29 cellular contexts compared by ENCODE assay signal in the genomic region with DNA sequence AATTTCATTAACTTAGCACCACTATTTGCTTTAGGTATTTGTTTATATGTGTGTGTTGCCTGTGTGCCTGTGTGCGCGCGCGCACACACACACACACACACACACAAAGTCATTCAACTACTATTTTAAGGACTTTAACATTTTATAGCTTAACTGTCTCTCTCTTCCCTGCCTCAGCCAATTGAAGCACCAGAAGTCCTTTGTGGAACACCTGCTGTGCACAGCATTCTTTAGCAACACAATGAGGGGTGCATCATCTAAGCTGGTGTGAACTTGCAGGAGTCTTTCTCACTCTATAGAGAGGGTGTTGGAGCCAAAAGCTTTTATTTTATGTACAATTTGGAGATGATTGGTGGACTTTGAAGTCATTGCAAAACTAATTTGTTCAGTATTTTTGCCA. TPM values are rescaled to one million over a fixed set of nuclear protein-coding genes. Genes with fewer than 3 reads are reported as not detected.
"Had no signal": no experiment of that assay in that cellular context is flagged by ENCODE, and none has a peak within 500 bp of the region (broad histone marks: within the 10 kb centered on the region; RNA-seq: fewer than 3 reads in every experiment).

No MANE protein-coding gene starts in this region.

- H3K27me3 Mint-ChIP-seq: activated B cell treated with CpG ODN at 0.5 μM for 24 hours; activated CD4-positive, alpha-beta memory T cell treated with anti-CD3 and anti-CD28 coated beads, Interleukin-2, amount 10 ng/mL, durations not matched to agents 7 days and 5 days; activated CD8-positive, alpha-beta memory T cell treated with anti-CD3 and anti-CD28 coated beads, Interleukin-2, amount 10 ng/mL, durations not matched to agents 7 days and 5 days; activated naive CD8-positive, alpha-beta T cell treated with anti-CD3 and anti-CD28 coated beads for 36 hours; activated T-helper 17 cell treated with anti-CD3 and anti-CD28 coated beads, Interleukin-2, amount 50 U/mL, for 72 hours; naive B cell; stimulated activated naive CD8-positive, alpha-beta T cell treated with anti-CD3 and anti-CD28 coated beads, Interleukin-15, amount 100 ng/mL, for 72 hours had no signal

- H3K36me3 Mint-ChIP-seq: activated CD8-positive, alpha-beta memory T cell treated with anti-CD3 and anti-CD28 coated beads, Interleukin-2, amount 10 ng/mL, durations not matched to agents 7 days and 5 days; activated naive CD8-positive, alpha-beta T cell treated with anti-CD3 and anti-CD28 coated beads for 36 hours; naive B cell had no signal

- H3K9me3 ChIP-seq: mucosa of descending colon, right lobe of liver, suprapubic skin, vagina had no signal

- H3K27me3 ChIP-seq: cardiac muscle cell, right lobe of liver, suprapubic skin, vagina had no signal

- DNase-seq: activated B cell treated with CpG ODN at 0.5 μM for 24 hours; activated CD4-positive, alpha-beta memory T cell treated with anti-CD3 and anti-CD28 coated beads, Interleukin-2, amount 10 ng/mL, durations not matched to agents 7 days and 5 days; activated CD4-positive, alpha-beta T cell treated with anti-CD3 and anti-CD28 coated beads for 48 hours; activated CD8-positive, alpha-beta memory T cell treated with anti-CD3 and anti-CD28 coated beads, Interleukin-2, amount 10 ng/mL, durations not matched to agents 7 days and 5 days; activated naive CD4-positive, alpha-beta T cell; activated naive CD8-positive, alpha-beta T cell treated with anti-CD3 and anti-CD28 coated beads for 36 hours; activated T-cell treated with anti-CD3 and anti-CD28 coated beads, Interleukin-2, amount 50 U/mL, for 1 hour; amniotic stem cell; foreskin melanocyte; glutamatergic neuron; hypothalamus; islet precursor cell; mammary epithelial cell; mucosa of descending colon; naive B cell; right lobe of liver; small intestine; stimulated activated CD4-positive, alpha-beta T cell treated with anti-CD3 and anti-CD28 coated beads, Interleukin-15, amount 100 ng/mL, for 24 hours; stimulated activated CD4-positive, alpha-beta T cell treated with anti-CD3 and anti-CD28 coated beads, Interleukin-4, amount 100 ng/mL, for 1 hour; stimulated activated naive CD8-positive, alpha-beta T cell treated with anti-CD3 and anti-CD28 coated beads, Interleukin-15, amount 100 ng/mL, for 72 hours; trophoblast cell had no signal

- H3K27ac ChIP-seq: cardiac muscle cell, epithelial cell of prostate, parathyroid adenoma, right lobe of liver, suprapubic skin, vagina had no signal

- H3K36me3 ChIP-seq: cardiac muscle cell, right lobe of liver, suprapubic skin, vagina had no signal

- H3K27ac Mint-ChIP-seq: activated B cell treated with CpG ODN at 0.5 μM for 24 hours; activated CD4-positive, alpha-beta memory T cell treated with anti-CD3 and anti-CD28 coated beads, Interleukin-2, amount 10 ng/mL, durations not matched to agents 7 days and 5 days; activated CD8-positive, alpha-beta memory T cell treated with anti-CD3 and anti-CD28 coated beads, Interleukin-2, amount 10 ng/mL, durations not matched to agents 7 days and 5 days; activated naive CD8-positive, alpha-beta T cell treated with anti-CD3 and anti-CD28 coated beads for 36 hours; activated T-helper 17 cell treated with anti-CD3 and anti-CD28 coated beads, Interleukin-2, amount 50 U/mL, for 72 hours; stimulated activated naive CD8-positive, alpha-beta T cell treated with anti-CD3 and anti-CD28 coated beads, Interleukin-15, amount 100 ng/mL, for 72 hours; T-helper 2 cell treated with Interferon-gamma antibody and Interleukin-4, amounts not matched to agents 5 μg/mL and 100 μg/mL, for 36 hours had no signal

- H3K4me1 Mint-ChIP-seq: activated B cell treated with CpG ODN at 0.5 μM for 24 hours; activated CD4-positive, alpha-beta memory T cell treated with anti-CD3 and anti-CD28 coated beads, Interleukin-2, amount 10 ng/mL, durations not matched to agents 7 days and 5 days; activated CD8-positive, alpha-beta memory T cell treated with anti-CD3 and anti-CD28 coated beads, Interleukin-2, amount 10 ng/mL, durations not matched to agents 7 days and 5 days; activated naive CD8-positive, alpha-beta T cell treated with anti-CD3 and anti-CD28 coated beads for 36 hours; activated T-helper 17 cell treated with anti-CD3 and anti-CD28 coated beads, Interleukin-2, amount 50 U/mL, for 72 hours; naive B cell; stimulated activated naive CD8-positive, alpha-beta T cell treated with anti-CD3 and anti-CD28 coated beads, Interleukin-15, amount 100 ng/mL, for 72 hours had no signal

- H3K9ac ChIP-seq: parathyroid adenoma had no signal

- H3K4me1 ChIP-seq: parathyroid adenoma, right lobe of liver, suprapubic skin, vagina had no signal

- H3K4me3 Mint-ChIP-seq: activated B cell treated with CpG ODN at 0.5 μM for 24 hours; activated CD4-positive, alpha-beta memory T cell treated with anti-CD3 and anti-CD28 coated beads, Interleukin-2, amount 10 ng/mL, durations not matched to agents 7 days and 5 days; activated CD8-positive, alpha-beta memory T cell treated with anti-CD3 and anti-CD28 coated beads, Interleukin-2, amount 10 ng/mL, durations not matched to agents 7 days and 5 days; activated naive CD8-positive, alpha-beta T cell treated with anti-CD3 and anti-CD28 coated beads for 36 hours; activated T-helper 17 cell treated with anti-CD3 and anti-CD28 coated beads, Interleukin-2, amount 50 U/mL, for 72 hours; naive B cell; stimulated activated naive CD8-positive, alpha-beta T cell treated with anti-CD3 and anti-CD28 coated beads, Interleukin-15, amount 100 ng/mL, for 72 hours; T-helper 2 cell treated with Interferon-gamma antibody and Interleukin-4, amounts not matched to agents 5 μg/mL and 100 μg/mL, for 36 hours had no signal

- H3K9me3 Mint-ChIP-seq: activated CD4-positive, alpha-beta memory T cell treated with anti-CD3 and anti-CD28 coated beads, Interleukin-2, amount 10 ng/mL, durations not matched to agents 7 days and 5 days; activated naive CD8-positive, alpha-beta T cell treated with anti-CD3 and anti-CD28 coated beads for 36 hours; T-helper 2 cell treated with Interferon-gamma antibody and Interleukin-4, amounts not matched to agents 5 μg/mL and 100 μg/mL, for 36 hours had no signal

- H3K4me3 ChIP-seq: cardiac muscle cell, mucosa of descending colon, right lobe of liver, suprapubic skin, vagina had no signal

- ATAC-seq: activated CD8-positive, alpha-beta memory T cell treated with anti-CD3 and anti-CD28 coated beads, Interleukin-2, amount 10 ng/mL, durations not matched to agents 7 days and 5 days; activated T-helper 17 cell treated with anti-CD3 and anti-CD28 coated beads, Interleukin-2, amount 50 U/mL, for 72 hours; left lobe of liver; mucosa of descending colon; right lobe of liver; stimulated activated naive CD8-positive, alpha-beta T cell treated with anti-CD3 and anti-CD28 coated beads, Interleukin-15, amount 100 ng/mL, for 72 hours had no signal

RNA-seq across cellular contexts. Expression of a gene that starts 31.3 kb away (rescaled TPM):
- total RNA-seq: activated CD4-positive, alpha-beta memory T cell treated with anti-CD3 and anti-CD28 coated beads, Interleukin-2, amount 10 ng/mL, durations not matched to agents 7 days and 5 days; activated CD8-positive, alpha-beta memory T cell treated with anti-CD3 and anti-CD28 coated beads, Interleukin-2, amount 10 ng/mL, durations not matched to agents 7 days and 5 days; activated naive CD8-positive, alpha-beta T cell treated with anti-CD3 and anti-CD28 coated beads for 36 hours; activated T-helper 17 cell treated with anti-CD3 and anti-CD28 coated beads, Interleukin-2, amount 50 U/mL, for 72 hours had no signal
